ENCODE assay signal across 4 cellular contexts in the genomic region with DNA sequence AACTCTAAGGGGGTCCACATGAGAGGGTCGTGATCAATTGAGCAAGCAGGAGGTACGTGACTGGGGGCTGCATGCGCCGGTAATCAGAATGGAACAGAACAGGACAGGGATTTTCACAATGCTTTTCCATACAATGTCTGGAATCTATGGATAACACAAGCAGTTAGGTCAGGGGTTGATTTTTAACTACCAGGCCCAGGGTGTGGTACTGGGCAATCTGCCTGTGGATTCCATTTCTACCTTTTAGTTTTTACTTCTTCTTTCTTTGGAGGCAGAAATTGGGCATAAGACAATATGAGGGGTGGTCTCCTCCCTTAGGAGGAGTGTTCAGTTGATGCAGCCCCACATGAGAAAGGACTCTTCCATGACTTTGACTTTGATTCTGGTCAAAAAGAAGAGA. TPM values are rescaled to one million over a fixed set of nuclear protein-coding genes. Genes with fewer than 3 reads are reported as not detected.
"Had no signal": no experiment of that assay in that cellular context is flagged by ENCODE, and none has a peak within 500 bp of the region (broad histone marks: within the 10 kb centered on the region; RNA-seq: fewer than 3 reads in every experiment).

No MANE protein-coding gene starts in this region.

RNA-seq across cellular contexts. Expression of gene LGI2, which starts 52.7 kb away (rescaled TPM):
- total RNA-seq: naive thymus-derived CD4-positive, alpha-beta T cell; naive thymus-derived CD8-positive, alpha-beta T cell; natural killer cell; natural killer cell treated with Interleukin-12 subunit alpha and Interleukin-12 subunit beta and Interleukin-15 and Interleukin-18, amount 100 ng/mL, for 72 hours had no signal
- polyA plus RNA-seq: naive thymus-derived CD4-positive, alpha-beta T cell; naive thymus-derived CD8-positive, alpha-beta T cell had no signal
